In the genomic region with DNA sequence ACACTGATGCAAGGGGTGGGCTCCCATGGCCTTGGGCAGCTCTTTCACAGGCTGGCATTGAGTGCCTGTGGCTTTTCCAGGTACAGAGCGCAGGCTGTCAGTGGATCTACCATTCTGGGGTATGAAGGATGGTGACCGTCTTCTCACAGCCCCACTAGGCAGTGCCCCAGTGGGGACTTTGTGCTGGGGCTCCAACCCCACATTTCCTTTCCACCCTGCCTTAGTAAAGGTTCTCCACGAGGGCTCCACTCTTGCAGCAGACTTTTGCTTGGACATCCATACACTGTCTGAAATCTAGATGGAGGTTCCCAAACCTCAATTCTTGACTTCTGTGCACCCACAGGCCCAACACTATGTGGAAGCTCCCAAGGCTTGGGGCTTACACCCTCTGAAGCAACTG, we compare ENCODE assay signal across 25 cellular contexts.
"Had no signal": no experiment of that assay in that cellular context is flagged by ENCODE, and none has a peak within 500 bp of the region (broad histone marks: within the 10 kb centered on the region; RNA-seq: fewer than 3 reads in every experiment).

No MANE protein-coding gene starts in this region.

- H3K36me3 ChIP-seq: colonic mucosa, esophagus squamous epithelium, gastrocnemius medialis, gastroesophageal sphincter, heart left ventricle, heart right ventricle had no signal

- DNase-seq: colonic mucosa; cortex of kidney; dermis blood vessel endothelial cell; dorsolateral prefrontal cortex; effector CD4-positive, alpha-beta T cell; effector CD8-positive, alpha-beta T cell; effector memory CD4-positive, alpha-beta T cell; effector memory CD8-positive, alpha-beta T cell; endodermal cell; erythroblast; esophagus squamous epithelium; foreskin fibroblast; foreskin melanocyte; gastrocnemius medialis; glutamatergic neuron; head of caudate nucleus; heart left ventricle; heart right ventricle had no signal

- H3K27ac ChIP-seq: colonic mucosa, coronary artery, dorsolateral prefrontal cortex, esophagus squamous epithelium, gastrocnemius medialis, gastroesophageal sphincter, heart left ventricle, heart right ventricle had no signal

- H3K27me3 ChIP-seq: colonic mucosa, dorsolateral prefrontal cortex, esophagus squamous epithelium, gastrocnemius medialis, gastroesophageal sphincter, heart left ventricle, heart right ventricle had no signal

- H3K9me3 ChIP-seq: colonic mucosa, gastrocnemius medialis had no signal

- H3K4me1 ChIP-seq: colonic mucosa, esophagus squamous epithelium, gastrocnemius medialis, gastroesophageal sphincter, heart left ventricle, heart right ventricle had no signal

- FAIRE-seq: colon, endometrium, endothelial cell of umbilical vein, frontal cortex had no signal

- H3K4me3 ChIP-seq: colonic mucosa, coronary artery, dorsolateral prefrontal cortex, esophagus squamous epithelium, gastrocnemius medialis, gastroesophageal sphincter, heart left ventricle, heart right ventricle had no signal

- ATAC-seq: effector memory CD8-positive, alpha-beta T cell; esophagus mucosa; gastrocnemius medialis; gastroesophageal sphincter; heart left ventricle; heart right ventricle had no signal
